Comparison of ENCODE assay signal across 8 cellular contexts in genomic region chr16:4200000-4200780, GRCh38. TPM values are rescaled to one million over a fixed set of nuclear protein-coding genes. Genes with fewer than 3 reads are reported as not detected.
A peak's percentile ranks its signal among the peaks of the same experiment; 100 is the strongest.
DNase-seq lines count a peak whose midpoint lies in the region; ATAC-seq, FAIRE-seq and TF ChIP-seq lines count a peak whose summit lies in the region.

No MANE protein-coding gene starts in this region.

- ATAC-seq in HG03039 (IDR thresholded peaks at IDR 0.05; ENCODE audit: unreplicated experiment) (no peak), GM19397 (IDR thresholded peaks at IDR 0.05; ENCODE audit: unreplicated experiment) (no peak)

- H3K9me3 ChIP-seq in kidney (ENCODE audit: control insufficient read depth in 1 of 2, low read length in 2 of 2) (no peaks in the 10 kb centered on the region), stomach (no peaks in the 10 kb centered on the region)

- H3K4me3 ChIP-seq in brain microvascular endothelial cell (ENCODE audit: low read depth, low read length) (no peak overlapping the region), kidney (ENCODE audit: low read length in 2 of 2) (no peak overlapping the region), stomach (no peak overlapping the region)

- in situ Hi-C loops in brain microvascular endothelial cell (cut with HindIII; ENCODE audit: low pct_ligation_motif_present, low sequenced_read_pairs) = no loop called here

- H3K4me1 ChIP-seq in kidney (ENCODE audit: control insufficient read depth in 1 of 2, insufficient read depth in 1 of 2, low read depth in 1 of 2, low read length in 2 of 2) (peaks cover 0 to 2% of the 10 kb centered on the region in 2 donors), stomach (peaks cover 0 to 10% (median 4%) of the 10 kb centered on the region in 4 donors)

- FAIRE-seq in kidney (lab: Jason Lieb, UNC) = no peak

- H3K27me3 ChIP-seq in brain microvascular endothelial cell (replicated peaks) = no peaks in the 10 kb centered on the region
- H3K27me3 ChIP-seq in stomach = no peaks in the 10 kb centered on the region

- peak; percentile 83 for DNase-seq in D341Med (ENCODE audit: low spot score)
- peak; percentile 28 for DNase-seq in HS-5 (ENCODE audit: low read depth)
- DNase-seq in RPMI7951 (ENCODE audit: low read depth) = peak; percentile 45
- peak; percentile 49 for DNase-seq in brain microvascular endothelial cell
- DNase-seq in kidney = peak; percentile 82
- peak; percentile 81 for DNase-seq in stomach

- H3K36me3 ChIP-seq in brain microvascular endothelial cell (replicated peaks) (no peaks in the 10 kb centered on the region), kidney (ENCODE audit: control insufficient read depth in 1 of 2, insufficient read depth in 2 of 2, low read length in 2 of 2) (no peaks in the 10 kb centered on the region), stomach (no peaks in the 10 kb centered on the region)

- no peak overlapping the region for H3K27ac ChIP-seq in brain microvascular endothelial cell
- no peak overlapping the region for H3K27ac ChIP-seq in kidney (ENCODE audit: low read depth in 2 of 2, low read length in 2 of 2)
- H3K27ac ChIP-seq in stomach = no peak overlapping the region

- intact Hi-C loops in kidney (cut with DNase I) (no loop called here), stomach (cut with DNase I; ENCODE audit: low total_unique reads) (loop anchor here (5.0 kb wide), 1 partner anchor 127 kb away; no protein-coding TSS in a partner anchor)

- TF ChIP-seq POLR2A in stomach (IDR thresholded peaks at IDR 0.05) = no peak

- H3K9ac ChIP-seq in kidney (ENCODE audit: low read length in 2 of 2) = peak overlapping the region in 1 of 2 donors; percentile 53

- TF ChIP-seq CTCF in brain microvascular endothelial cell (IDR thresholded peaks at IDR 0.05; ENCODE audit: low read depth, low read length, missing control alignments) = peak; percentile 86
- TF ChIP-seq CTCF in kidney (IDR thresholded peaks at IDR 0.05; ENCODE audit: borderline replicate concordance, extremely low read depth, insufficient read depth) = peak; percentile 81
- peak in 5 of 7 experiments; percentile 53 to 77 (median 75) for TF ChIP-seq CTCF in stomach (IDR thresholded peaks at IDR 0.05)

- no peak for TF ChIP-seq EP300 in stomach (IDR thresholded peaks at IDR 0.05)

- WGBS in stomach, 5 donors = 31 to 41% (median 34%) methylated on average over 12 to 15 of the region's 15 CpGs

RNA-seq across cellular contexts. Expression of gene SRL, which starts 41.7 kb away (rescaled TPM):
- total RNA-seq in RPMI7951 (2014; rRNA removed; shearing (Covaris generic)) = under 0.01 TPM in 1 of 2 replicates, not detected in the other
- total RNA-seq in kidney (3.3 TPM), stomach (under 1 TPM in 1 of 5 donors, not detected in 4; 0.92 TPM)
- polyA plus RNA-seq in kidney (ENCODE audit: insufficient read depth, low read depth, low replicate concordance) (2.6 TPM), stomach (1 to 10 TPM in 1 of 3 donors, under 1 TPM in 2; 0.31 to 1.5 (median 0.38) TPM)

Comparison
In these comparisons a context has a peak if more than half of its experiments do, and no peak if none do; other contexts are left out.
1. DNase-seq: peak in every context shown above with its lines; median percentile 83 in D341Med; 82 in kidney; 81 in stomach; 49 in brain microvascular endothelial cell; 45 in RPMI7951; 28 in HS-5.